8 cellular contexts compared by ENCODE assay signal in genomic region chr19:19643158-19644053, GRCh38. TPM values are rescaled to one million over a fixed set of nuclear protein-coding genes. Genes with fewer than 3 reads are reported as not detected.
DNase-seq lines count a peak whose midpoint lies in the region; ATAC-seq and TF ChIP-seq lines count a peak whose summit lies in the region.

TSS of gene GMIP (minus strand) at chr19:19643657. CDS start at chr19:19643529, 128 bp downstream.

- H3K27ac Mint-ChIP-seq in Calu3 (ENCODE audit: unreplicated experiment) = peak within 1 kb of the TSS; percentile 67

- DNase-seq in Calu3 (peak; percentile 79), HuH-7.5 (ENCODE audit: low spot score) (peak; percentile 99), SIG-M5 (lab: John Stamatoyannopoulos, UW) (peak; percentile 7), foreskin melanocyte (peak; percentile 15)
- peak; percentile 84 for DNase-seq in activated effector memory CD4-positive, alpha-beta T cell treated with Interleukin-2 at 50 U/mL for 16 hours

- TF ChIP-seq CTCF in Calu3 (IDR thresholded peaks at IDR 0.05; ENCODE audit: unreplicated experiment) (peak; percentile 80), neutrophil (IDR thresholded peaks at IDR 0.05) (peak; percentile 69)

- no TSS peak for BruUV-seq in Calu3 (replicated peaks; lab: Mats Ljungman, UMichigan)

- peak; percentile 74 for ATAC-seq in GM21390 (IDR thresholded peaks at IDR 0.05; ENCODE audit: unreplicated experiment)

- no peaks in the 10 kb centered on the region for H3K27me3 ChIP-seq in neutrophil

- H3K27ac ChIP-seq in neutrophil (peak within 1 kb of the TSS; percentile 100), temporal lobe (ENCODE audit: low read depth, low read length) (peak within 1 kb of the TSS; percentile 44)

- H3K9me3 ChIP-seq in neutrophil = no peaks in the 10 kb centered on the region

- no peaks in the 10 kb centered on the region for H3K27me3 Mint-ChIP-seq in Calu3 (ENCODE audit: unreplicated experiment)

- peaks cover 45 to 47% of the 10 kb centered on the region in 2 experiments for H3K4me1 ChIP-seq in neutrophil (ENCODE audit: control insufficient read depth in 1 of 2, insufficient read depth in 1 of 2, low read depth in 1 of 2, low read length in 1 of 2)

- peak within 1 kb of the TSS; percentile 74 to 97 for H3K4me3 ChIP-seq in neutrophil (ENCODE audit: low read depth in 1 of 2, low read length in 1 of 2)

- intact Hi-C loops in Calu3 (cut with micrococcal nuclease; ENCODE audit: unreplicated experiment) = loop anchor here (1.0 kb wide), 1 partner anchor 111 kb away; no protein-coding TSS in a partner anchor

- peaks cover 79% of the 10 kb centered on the region for H3K36me3 ChIP-seq in neutrophil

- peak within 1 kb of the TSS; percentile 87 for H3K4me3 Mint-ChIP-seq in Calu3 (ENCODE audit: low read depth, unreplicated experiment)

- H3K4me1 Mint-ChIP-seq in Calu3 (ENCODE audit: low read depth, unreplicated experiment) = peaks cover 8% of the 10 kb centered on the region

- H3K9me3 Mint-ChIP-seq in Calu3 (ENCODE audit: low read depth, unreplicated experiment) = no peaks in the 10 kb centered on the region

- CTCF ChIA-PET in Calu3 (lab: Charles Lee) = interaction anchor here (1.0 to 1.2 kb wide), 2 partner anchors 15 to 111 kb away, joined by 3 to 4 read pairs; no protein-coding TSS in a partner anchor

- peaks cover 32% of the 10 kb centered on the region for H3K36me3 Mint-ChIP-seq in Calu3 (ENCODE audit: insufficient read depth, unreplicated experiment)

RNA-seq across cellular contexts. Expression of gene GMIP, which starts in this region (rescaled TPM):
- total RNA-seq in Calu3 (2022) = 17.2 and 17.3 TPM in 2 replicates
- total RNA-seq in temporal lobe = 19.7 TPM

Comparison
In these comparisons a context has a peak if more than half of its experiments do, and no peak if none do; other contexts are left out.
1. Peak in every context shown above with its lines: DNase-seq, ATAC-seq, H3K4me3 ChIP-seq and H3K27ac ChIP-seq.
2. DNase-seq: peak in every context shown above with its lines; median percentile 99 in HuH-7.5; 84 in activated effector memory CD4-positive, alpha-beta T cell treated with Interleukin-2 at 50 U/mL for 16 hours; 79 in Calu3; 15 in foreskin melanocyte; 7 in SIG-M5.